ENCODE assay signal across 18 cellular contexts in the genomic region with DNA sequence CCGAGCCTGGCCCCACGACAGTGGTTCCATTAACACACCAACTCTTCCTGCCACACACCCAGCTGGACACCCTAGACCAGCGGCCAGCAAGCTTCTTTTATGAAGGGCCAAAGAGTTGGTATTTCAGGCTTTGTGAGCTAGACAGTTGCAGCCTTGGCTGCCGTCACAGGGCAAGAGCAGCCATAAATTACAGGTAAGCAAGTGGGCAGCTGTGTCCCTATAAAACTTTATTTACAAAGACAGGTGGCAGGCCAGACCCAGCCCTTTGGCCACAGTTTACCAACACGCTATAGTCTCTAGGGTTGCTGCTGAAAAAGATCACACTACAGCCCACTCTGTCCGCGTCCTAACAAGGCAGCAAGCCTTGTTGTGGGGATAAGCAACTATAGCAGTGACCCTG. TPM values are rescaled to one million over a fixed set of nuclear protein-coding genes. Genes with fewer than 3 reads are reported as not detected.
DNase-seq lines count a peak whose midpoint lies in the region; ATAC-seq, FAIRE-seq and TF ChIP-seq lines count a peak whose summit lies in the region.
"Had no signal": no experiment of that assay in that cellular context is flagged by ENCODE, and none has a peak within 500 bp of the region (broad histone marks: within the 10 kb centered on the region; RNA-seq: fewer than 3 reads in every experiment).

No MANE protein-coding gene starts in this region.

- DNase-seq in activated naive CD4-positive, alpha-beta T cell treated with anti-CD3 and anti-CD28 coated beads, Interleukin-2, amount 10 ng/mL, durations not matched to agents 7 days and 5 days, result no peak
- no peak for DNase-seq in activated naive CD4-positive, alpha-beta T cell treated with anti-CD3 and anti-CD28 coated beads for 36 hours
- no peak for DNase-seq in activated CD8-positive, alpha-beta T cell treated with anti-CD3 and anti-CD28 coated beads, Interleukin-2, amount 10 ng/mL, durations not matched to agents 7 days and 5 days
- DNase-seq in HepG2 (ENCODE audit: low spot score), result no peak
- no peak for DNase-seq in tibial artery
- no peak for DNase-seq in foreskin melanocyte
- no peak for DNase-seq in stomach
- DNase-seq: ACHN; activated CD4-positive, alpha-beta memory T cell treated with anti-CD3 and anti-CD28 coated beads, Interleukin-2, amount 10 ng/mL, durations not matched to agents 7 days and 5 days; activated gamma-delta T cell treated with Interleukin-2 at 50 U/mL for 16 hours; kidney glomerular epithelial cell; NCI-H2107; NCI-H82; stimulated activated CD4-positive, alpha-beta T cell treated with anti-CD3 and anti-CD28 coated beads, Interleukin-1b, Interleukin-23, amount 100 ng/mL, for 48 hours; stimulated activated CD8-positive, alpha-beta memory T cell treated with anti-CD3 and anti-CD28 coated beads, Interleukin-4, amount 100 ng/mL, for 48 hours had no signal

- H3K4me3 ChIP-seq in HepG2 (replicated peaks in 1 of 3; ENCODE audit: insufficient read depth in 1 of 3, low read depth in 2 of 3, low read length in 3 of 3) (no peak overlapping the region), tibial artery (no peak overlapping the region), stomach (no peak overlapping the region)

- H3K9me3 ChIP-seq in HepG2 (ENCODE audit: low read length) (no peaks in the 10 kb centered on the region), tibial artery (no peaks in the 10 kb centered on the region), stomach (no peaks in the 10 kb centered on the region)

- H3K27me3 ChIP-seq in HepG2 (ENCODE audit: control insufficient read depth in 1 of 2, insufficient read depth in 2 of 2, low read length in 2 of 2), result no peaks in the 10 kb centered on the region
- H3K27me3 ChIP-seq in tibial artery, result no peaks in the 10 kb centered on the region
- H3K27me3 ChIP-seq in stomach, result no peaks in the 10 kb centered on the region

- H3K9me3 Mint-ChIP-seq in activated naive CD4-positive, alpha-beta T cell treated with anti-CD3 and anti-CD28 coated beads, Interleukin-2, amount 10 ng/mL, durations not matched to agents 7 days and 5 days, result no peaks in the 10 kb centered on the region
- no peaks in the 10 kb centered on the region for H3K9me3 Mint-ChIP-seq in activated naive CD4-positive, alpha-beta T cell treated with anti-CD3 and anti-CD28 coated beads for 36 hours
- H3K9me3 Mint-ChIP-seq in activated CD8-positive, alpha-beta T cell treated with anti-CD3 and anti-CD28 coated beads, Interleukin-2, amount 10 ng/mL, durations not matched to agents 7 days and 5 days (ENCODE audit: insufficient read depth), result no peaks in the 10 kb centered on the region
- H3K9me3 Mint-ChIP-seq: activated CD4-positive, alpha-beta memory T cell treated with anti-CD3 and anti-CD28 coated beads, Interleukin-2, amount 10 ng/mL, durations not matched to agents 7 days and 5 days; brain had no signal

- H3K36me3 ChIP-seq in HepG2 (replicated peaks in 1 of 2; ENCODE audit: control insufficient read depth in 1 of 2, insufficient read depth in 2 of 2, low read length in 2 of 2), result no peaks in the 10 kb centered on the region; a peak in 1 of 5 replicates
- H3K36me3 ChIP-seq in tibial artery, result no peaks in the 10 kb centered on the region
- H3K36me3 ChIP-seq in stomach, result no peaks in the 10 kb centered on the region

- no TSS peak for BruUV-seq in HepG2 (replicated peaks; lab: Mats Ljungman, UMichigan)

- CTCF ChIA-PET in activated naive CD4-positive, alpha-beta T cell treated with anti-CD3 and anti-CD28 coated beads, Interleukin-2, amount 10 ng/mL, durations not matched to agents 7 days and 5 days (lab: Charles Lee), result interaction anchor here (1.8 to 2.4 kb wide), 2 partner anchors 7 to 11 kb away, joined by 7 to 12 read pairs; no protein-coding TSS in a partner anchor
- CTCF ChIA-PET in activated naive CD4-positive, alpha-beta T cell treated with anti-CD3 and anti-CD28 coated beads for 36 hours (lab: Charles Lee), result interaction anchor here (0.7 to 4.9 kb wide), 3 partner anchors 9 to 38 kb away, joined by 3 to 17 read pairs (median 5); partner anchors contain the start of gene ELL
- CTCF ChIA-PET in activated CD8-positive, alpha-beta T cell treated with anti-CD3 and anti-CD28 coated beads, Interleukin-2, amount 10 ng/mL, durations not matched to agents 7 days and 5 days (lab: Charles Lee), result interaction anchor here (1.2 to 6.8 kb wide), 5 partner anchors 12 to 47 kb away, joined by 3 to 78 read pairs (median 4); partner anchors contain the start of gene ELL
- CTCF ChIA-PET in HepG2 (lab: Yijun Ruan, JAX; ENCODE audit: low intra/inter-chr PET ratio, low total read pairs), result no interaction called here

- H3K79me2 ChIP-seq in HepG2 (ENCODE audit: insufficient read depth, low read length), result peaks cover 92% of the 10 kb centered on the region

- TF ChIP-seq EP300 in HepG2 (IDR thresholded peaks at IDR 0.05; ENCODE audit: low read depth in 2 of 2, low read length in 2 of 2) (no peak), HepG2 (CRISPR knock-in tag; IDR thresholded peaks at IDR 0.05; ENCODE audit: borderline replicate concordance) (no peak), stomach (IDR thresholded peaks at IDR 0.05) (no peak)

- intact Hi-C loops in activated naive CD4-positive, alpha-beta T cell treated with anti-CD3 and anti-CD28 coated beads for 36 hours (cut with micrococcal nuclease), result no loop called here
- intact Hi-C loops in HepG2 (cut with micrococcal nuclease; ENCODE audit: unreplicated experiment) (loop anchor here (5.0 kb wide), 1 partner anchor 41 kb away; no protein-coding TSS in a partner anchor), tibial artery (cut with DNase I; ENCODE audit: low total_unique reads) (no loop called here), stomach (cut with DNase I; ENCODE audit: low total_unique reads) (no loop called here)

- H3K36me3 Mint-ChIP-seq in activated naive CD4-positive, alpha-beta T cell treated with anti-CD3 and anti-CD28 coated beads, Interleukin-2, amount 10 ng/mL, durations not matched to agents 7 days and 5 days, result peaks cover 2% of the 10 kb centered on the region
- no peaks in the 10 kb centered on the region for H3K36me3 Mint-ChIP-seq in activated naive CD4-positive, alpha-beta T cell treated with anti-CD3 and anti-CD28 coated beads for 36 hours (ENCODE audit: low read depth)
- H3K36me3 Mint-ChIP-seq in activated CD8-positive, alpha-beta T cell treated with anti-CD3 and anti-CD28 coated beads, Interleukin-2, amount 10 ng/mL, durations not matched to agents 7 days and 5 days (ENCODE audit: low read depth), result peaks cover 3% of the 10 kb centered on the region
- H3K36me3 Mint-ChIP-seq: brain had no signal

- WGBS in HepG2 (ENCODE audit: low lambda C conversion rate), result 82% methylated on average over 7 of the region's 7 CpGs
- WGBS in stomach, 5 donors, result 74 to 98% (median 94%) methylated on average over 5 to 7 of the region's 7 CpGs

- POLR2A ChIA-PET in activated CD8-positive, alpha-beta T cell treated with anti-CD3 and anti-CD28 coated beads, Interleukin-2, amount 10 ng/mL, durations not matched to agents 7 days and 5 days (lab: Charles Lee), result interaction anchor here (1.6 to 2.1 kb wide), 2 partner anchors 11 to 13 kb away, joined by 5 to 7 read pairs; partner anchors contain the start of gene ELL
- POLR2A ChIA-PET in HepG2 (lab: Yijun Ruan, JAX), result interaction anchor here (2.1 kb wide), 1 partner anchor 12 kb away, joined by 16 read pairs; the partner anchor contains the start of gene ELL

- no peak for TF ChIP-seq RAD21 in HepG2 (CRISPR knock-in tag; IDR thresholded peaks at IDR 0.05)

- H3K4me1 Mint-ChIP-seq in activated naive CD4-positive, alpha-beta T cell treated with anti-CD3 and anti-CD28 coated beads, Interleukin-2, amount 10 ng/mL, durations not matched to agents 7 days and 5 days, result peaks cover 45% of the 10 kb centered on the region
- peaks cover 57% of the 10 kb centered on the region for H3K4me1 Mint-ChIP-seq in activated naive CD4-positive, alpha-beta T cell treated with anti-CD3 and anti-CD28 coated beads for 36 hours (ENCODE audit: low read depth)
- H3K4me1 Mint-ChIP-seq in activated CD8-positive, alpha-beta T cell treated with anti-CD3 and anti-CD28 coated beads, Interleukin-2, amount 10 ng/mL, durations not matched to agents 7 days and 5 days (ENCODE audit: low read depth), result peaks cover 64% of the 10 kb centered on the region

- peaks cover 97% of the 10 kb centered on the region for H3K4me1 ChIP-seq in HepG2 (ENCODE audit: insufficient read depth, low read length)
- peaks cover 0 to 92% (median 73%) of the 10 kb centered on the region in 4 donors for H3K4me1 ChIP-seq in tibial artery
- H3K4me1 ChIP-seq in stomach, result peaks cover 55 to 97% (median 83%) of the 10 kb centered on the region in 4 donors

- peak overlapping the region; percentile 11 for H3K27ac Mint-ChIP-seq in activated naive CD4-positive, alpha-beta T cell treated with anti-CD3 and anti-CD28 coated beads, Interleukin-2, amount 10 ng/mL, durations not matched to agents 7 days and 5 days
- H3K27ac Mint-ChIP-seq in activated naive CD4-positive, alpha-beta T cell treated with anti-CD3 and anti-CD28 coated beads for 36 hours, result no peak overlapping the region
- H3K27ac Mint-ChIP-seq in activated CD8-positive, alpha-beta T cell treated with anti-CD3 and anti-CD28 coated beads, Interleukin-2, amount 10 ng/mL, durations not matched to agents 7 days and 5 days, result peak overlapping the region; percentile 15

- peak overlapping the region; percentile 26; the same call in 1 of the 2 replicates for H3K4me2 ChIP-seq in HepG2 (ENCODE audit: low read depth, low read length)

- H3K4me3 Mint-ChIP-seq in activated naive CD4-positive, alpha-beta T cell treated with anti-CD3 and anti-CD28 coated beads, Interleukin-2, amount 10 ng/mL, durations not matched to agents 7 days and 5 days, result no peak overlapping the region
- no peak overlapping the region for H3K4me3 Mint-ChIP-seq in activated naive CD4-positive, alpha-beta T cell treated with anti-CD3 and anti-CD28 coated beads for 36 hours
- H3K4me3 Mint-ChIP-seq in activated CD8-positive, alpha-beta T cell treated with anti-CD3 and anti-CD28 coated beads, Interleukin-2, amount 10 ng/mL, durations not matched to agents 7 days and 5 days, result no peak overlapping the region
- H3K4me3 Mint-ChIP-seq: activated CD4-positive, alpha-beta memory T cell treated with anti-CD3 and anti-CD28 coated beads, Interleukin-2, amount 10 ng/mL, durations not matched to agents 7 days and 5 days; brain had no signal

- TF ChIP-seq POLR2A in HepG2 (IDR thresholded peaks at IDR 0.05; ENCODE audit: insufficient read depth in 1 of 2, low read depth in 2 of 2, low read length in 2 of 2) (no peak), stomach (IDR thresholded peaks at IDR 0.05) (no peak)

- in situ Hi-C loops in HepG2 (cut with HindIII; ENCODE audit: extremely low pct_ligation_motif_present, low pct_unique_long_range_greater_than_20kb), result no loop called here

- H4K20me1 ChIP-seq in HepG2 (ENCODE audit: insufficient read depth, low read length), result peaks cover 70% of the 10 kb centered on the region

- H2AFZ ChIP-seq in HepG2 (ENCODE audit: low read length), result no peak overlapping the region

- no peak for ATAC-seq in activated CD8-positive, alpha-beta T cell treated with anti-CD3 and anti-CD28 coated beads, Interleukin-2, amount 10 ng/mL, durations not matched to agents 7 days and 5 days
- ATAC-seq in HepG2 (no peak), GM19324 (IDR thresholded peaks at IDR 0.05; ENCODE audit: low FRiP score, unreplicated experiment) (no peak)

- FAIRE-seq in HepG2 (lab: Jason Lieb, UNC), result no peak
- FAIRE-seq: endometrium had no signal

- TF ChIP-seq CTCF in HepG2 (CRISPR knock-in tag; IDR thresholded peaks at IDR 0.05), result no peak
- TF ChIP-seq CTCF in tibial artery (IDR thresholded peaks at IDR 0.05), result no peak
- no peak for TF ChIP-seq CTCF in stomach (IDR thresholded peaks at IDR 0.05)

- H3K9ac ChIP-seq in HepG2 (ENCODE audit: insufficient read depth, low read depth, low read length), result 0 out of 2 replicates have a peak overlapping the region, but pooled peaks have one; percentile 10

- no peaks in the 10 kb centered on the region for H3K27me3 Mint-ChIP-seq in activated naive CD4-positive, alpha-beta T cell treated with anti-CD3 and anti-CD28 coated beads, Interleukin-2, amount 10 ng/mL, durations not matched to agents 7 days and 5 days
- H3K27me3 Mint-ChIP-seq in activated naive CD4-positive, alpha-beta T cell treated with anti-CD3 and anti-CD28 coated beads for 36 hours (ENCODE audit: low read depth), result no peaks in the 10 kb centered on the region
- no peaks in the 10 kb centered on the region for H3K27me3 Mint-ChIP-seq in activated CD8-positive, alpha-beta T cell treated with anti-CD3 and anti-CD28 coated beads, Interleukin-2, amount 10 ng/mL, durations not matched to agents 7 days and 5 days (ENCODE audit: low read depth)
- H3K27me3 Mint-ChIP-seq: activated CD4-positive, alpha-beta memory T cell treated with anti-CD3 and anti-CD28 coated beads, Interleukin-2, amount 10 ng/mL, durations not matched to agents 7 days and 5 days; brain had no signal

- H3K27ac ChIP-seq in HepG2 (ENCODE audit: extremely low read length, insufficient read depth, low read length), result peak overlapping the region; percentile 51
- peak overlapping the region; percentile 18 to 66 for H3K27ac ChIP-seq in tibial artery
- peak overlapping the region in 2 of 5 donors; percentile 54 to 70 for H3K27ac ChIP-seq in stomach

RNA-seq across cellular contexts. Expression of gene ELL, which starts 13.3 kb away (rescaled TPM):
- total RNA-seq in activated naive CD4-positive, alpha-beta T cell treated with anti-CD3 and anti-CD28 coated beads for 36 hours, result 10 to 100 TPM; 14.1 TPM
- total RNA-seq in activated CD8-positive, alpha-beta T cell treated with anti-CD3 and anti-CD28 coated beads, Interleukin-2, amount 10 ng/mL, durations not matched to agents 7 days and 5 days, result 10 to 100 TPM; 20.8 to 22.3 TPM
- total RNA-seq in HepG2 (2016; rRNA removed; fragmentation: Illumina TruSeq; extraction: Trizol) (3.2 and 3.7 TPM in 2 replicates), stomach (10 to 100 TPM in 3 of 5 donors, 1 to 10 TPM in 2; 8.0 to 88.7 (median 13.5) TPM)
- total RNA-seq in HepG2 (2016; cell fraction: cytosol; rRNA removed; fragmentation: Illumina TruSeq; extraction: Trizol; ENCODE audit: low read depth), result 0.71 and 1.1 TPM in 2 replicates
- 2.7 and 4.1 TPM in 2 replicates for total RNA-seq in HepG2 (2016; cell fraction: insoluble cytoplasmic fraction; rRNA removed; fragmentation: Illumina TruSeq; extraction: Trizol)
- 2.3 and 2.5 TPM in 2 replicates for total RNA-seq in HepG2 (2016; cell fraction: membrane; rRNA removed; fragmentation: Illumina TruSeq; extraction: Trizol)
- total RNA-seq in HepG2 (2016; cell fraction: nucleus; rRNA removed; fragmentation: Illumina TruSeq; extraction: Trizol), result 3.3 and 4.8 TPM in 2 replicates
- polyA plus RNA-seq in HepG2 (2011; rRNA removed) (5.4 and 5.8 TPM in 2 replicates), stomach (10 to 100 TPM in 1 of 3 donors, 1 to 10 TPM in 2; 4.1 to 12.7 (median 8.1) TPM)
- 3.2 and 4.3 TPM in 2 replicates for polyA plus RNA-seq in HepG2 (2011; cell fraction: cytosol; rRNA removed)
- 27.1 and 34.7 TPM in 2 replicates for polyA plus RNA-seq in HepG2 (2011; cell fraction: nucleus; rRNA removed)
- polyA plus RNA-seq in HepG2 (2012), result 7.1 TPM in 2 replicates
- polyA plus RNA-seq in HepG2 (2016; cell fraction: cytosol; fragmentation: Illumina TruSeq; extraction: Trizol; ENCODE audit: low read depth), result 0.20 and 0.33 TPM in 2 replicates
- 3.1 and 4.0 TPM in 2 replicates for polyA plus RNA-seq in HepG2 (2016; cell fraction: insoluble cytoplasmic fraction; fragmentation: Illumina TruSeq; extraction: Trizol; ENCODE audit: low read depth)
- 1.0 and 1.1 TPM in 2 replicates for polyA plus RNA-seq in HepG2 (2016; cell fraction: membrane; fragmentation: Illumina TruSeq; extraction: Trizol; ENCODE audit: low read depth)
- 5.1 and 5.2 TPM in 2 replicates for polyA plus RNA-seq in HepG2 (2016; cell fraction: nucleus; fragmentation: Illumina TruSeq; extraction: Trizol; ENCODE audit: insufficient read depth, low read depth)
- 6.3 and 17.2 TPM in 2 replicates for polyA minus RNA-seq in HepG2 (2011; rRNA and poly(A)+ RNA removed; ENCODE audit: low replicate concordance)
- polyA minus RNA-seq in HepG2 (2011; cell fraction: cytosol; rRNA and poly(A)+ RNA removed), result 6.0 and 8.8 TPM in 2 replicates
- 12.9 and 14.3 TPM in 2 replicates for polyA minus RNA-seq in HepG2 (2011; cell fraction: nucleus; rRNA and poly(A)+ RNA removed)

RNA-seq across cellular contexts. Expression of gene FKBP8, which starts 34.8 kb away (rescaled TPM):
- total RNA-seq in activated naive CD4-positive, alpha-beta T cell treated with anti-CD3 and anti-CD28 coated beads for 36 hours, result 100 to 1,000 TPM; 161 to 163 TPM
- total RNA-seq in activated CD8-positive, alpha-beta T cell treated with anti-CD3 and anti-CD28 coated beads, Interleukin-2, amount 10 ng/mL, durations not matched to agents 7 days and 5 days, result 100 to 1,000 TPM; 245 to 247 TPM
- total RNA-seq in HepG2 (2016; rRNA removed; fragmentation: Illumina TruSeq; extraction: Trizol) (75.1 and 81.7 TPM in 2 replicates), stomach (100 to 1,000 TPM in 4 of 5 donors, 10 to 100 TPM in 1; 87.8 to 819 (median 197) TPM)
- 75.9 and 83.0 TPM in 2 replicates for total RNA-seq in HepG2 (2016; cell fraction: cytosol; rRNA removed; fragmentation: Illumina TruSeq; extraction: Trizol; ENCODE audit: low read depth)
- 78.1 and 87.6 TPM in 2 replicates for total RNA-seq in HepG2 (2016; cell fraction: insoluble cytoplasmic fraction; rRNA removed; fragmentation: Illumina TruSeq; extraction: Trizol)
- total RNA-seq in HepG2 (2016; cell fraction: membrane; rRNA removed; fragmentation: Illumina TruSeq; extraction: Trizol), result 92.2 and 111 TPM in 2 replicates
- 32.7 and 42.9 TPM in 2 replicates for total RNA-seq in HepG2 (2016; cell fraction: nucleus; rRNA removed; fragmentation: Illumina TruSeq; extraction: Trizol)
- polyA plus RNA-seq in HepG2 (2011; rRNA removed) (93.9 and 135 TPM in 2 replicates), stomach (100 to 1,000 TPM; 157 to 254 (median 249) TPM)
- 101 and 179 TPM in 2 replicates for polyA plus RNA-seq in HepG2 (2011; cell fraction: cytosol; rRNA removed)
- polyA plus RNA-seq in HepG2 (2011; cell fraction: nucleus; rRNA removed), result 159 and 173 TPM in 2 replicates
- polyA plus RNA-seq in HepG2 (2012), result 93.8 and 130 TPM in 2 replicates
- 84.6 and 95.1 TPM in 2 replicates for polyA plus RNA-seq in HepG2 (2016; cell fraction: cytosol; fragmentation: Illumina TruSeq; extraction: Trizol; ENCODE audit: low read depth)
- 107 and 111 TPM in 2 replicates for polyA plus RNA-seq in HepG2 (2016; cell fraction: insoluble cytoplasmic fraction; fragmentation: Illumina TruSeq; extraction: Trizol; ENCODE audit: low read depth)
- polyA plus RNA-seq in HepG2 (2016; cell fraction: membrane; fragmentation: Illumina TruSeq; extraction: Trizol; ENCODE audit: low read depth), result 117 and 126 TPM in 2 replicates
- polyA plus RNA-seq in HepG2 (2016; cell fraction: nucleus; fragmentation: Illumina TruSeq; extraction: Trizol; ENCODE audit: insufficient read depth, low read depth), result 80.5 and 87.9 TPM in 2 replicates
- polyA minus RNA-seq in HepG2 (2011; rRNA and poly(A)+ RNA removed; ENCODE audit: low replicate concordance), result 96.9 and 151 TPM in 2 replicates
- polyA minus RNA-seq in HepG2 (2011; cell fraction: cytosol; rRNA and poly(A)+ RNA removed), result 63.3 and 77.3 TPM in 2 replicates
- polyA minus RNA-seq in HepG2 (2011; cell fraction: nucleus; rRNA and poly(A)+ RNA removed), result 16.6 and 20.1 TPM in 2 replicates

RNA-seq across cellular contexts. Expression of gene KXD1, which starts 49.1 kb away (rescaled TPM):
- total RNA-seq in activated naive CD4-positive, alpha-beta T cell treated with anti-CD3 and anti-CD28 coated beads for 36 hours, result 10 to 100 TPM; 86.7 TPM
- total RNA-seq in activated CD8-positive, alpha-beta T cell treated with anti-CD3 and anti-CD28 coated beads, Interleukin-2, amount 10 ng/mL, durations not matched to agents 7 days and 5 days, result 100 to 1,000 TPM; 101 to 108 TPM
- 44.6 and 53.1 TPM in 2 replicates for total RNA-seq in HepG2 (2016; rRNA removed; fragmentation: Illumina TruSeq; extraction: Trizol)
- total RNA-seq in HepG2 (2016; cell fraction: cytosol; rRNA removed; fragmentation: Illumina TruSeq; extraction: Trizol; ENCODE audit: low read depth), result 49.9 and 63.5 TPM in 2 replicates
- total RNA-seq in HepG2 (2016; cell fraction: insoluble cytoplasmic fraction; rRNA removed; fragmentation: Illumina TruSeq; extraction: Trizol), result 46.0 and 46.4 TPM in 2 replicates
- total RNA-seq in HepG2 (2016; cell fraction: membrane; rRNA removed; fragmentation: Illumina TruSeq; extraction: Trizol), result 90.1 and 104 TPM in 2 replicates
- total RNA-seq in HepG2 (2016; cell fraction: nucleus; rRNA removed; fragmentation: Illumina TruSeq; extraction: Trizol), result 20.4 and 21.0 TPM in 2 replicates
- polyA plus RNA-seq in HepG2 (2011; rRNA removed), result 143 and 160 TPM in 2 replicates
- 112 and 130 TPM in 2 replicates for polyA plus RNA-seq in HepG2 (2011; cell fraction: cytosol; rRNA removed)
- 122 and 125 TPM in 2 replicates for polyA plus RNA-seq in HepG2 (2011; cell fraction: nucleus; rRNA removed)
- 61.5 and 85.8 TPM in 2 replicates for polyA plus RNA-seq in HepG2 (2012)
- 72.0 and 99.5 TPM in 2 replicates for polyA plus RNA-seq in HepG2 (2016; cell fraction: cytosol; fragmentation: Illumina TruSeq; extraction: Trizol; ENCODE audit: low read depth)
- polyA plus RNA-seq in HepG2 (2016; cell fraction: insoluble cytoplasmic fraction; fragmentation: Illumina TruSeq; extraction: Trizol; ENCODE audit: low read depth), result 68.6 and 76.3 TPM in 2 replicates
- 121 and 126 TPM in 2 replicates for polyA plus RNA-seq in HepG2 (2016; cell fraction: membrane; fragmentation: Illumina TruSeq; extraction: Trizol; ENCODE audit: low read depth)
- polyA plus RNA-seq in HepG2 (2016; cell fraction: nucleus; fragmentation: Illumina TruSeq; extraction: Trizol; ENCODE audit: insufficient read depth, low read depth), result 62.9 and 64.5 TPM in 2 replicates
- polyA minus RNA-seq in HepG2 (2011; rRNA and poly(A)+ RNA removed; ENCODE audit: low replicate concordance), result 73.9 and 103 TPM in 2 replicates
- polyA minus RNA-seq in HepG2 (2011; cell fraction: cytosol; rRNA and poly(A)+ RNA removed), result 43.1 and 52.2 TPM in 2 replicates
- 20.0 and 23.6 TPM in 2 replicates for polyA minus RNA-seq in HepG2 (2011; cell fraction: nucleus; rRNA and poly(A)+ RNA removed)
- total RNA-seq in stomach, result 100 to 1,000 TPM in 2 of 5 donors, 10 to 100 TPM in 3; 30.8 to 513 (median 55.4) TPM
- polyA plus RNA-seq in stomach, result 100 to 1,000 TPM in 1 of 3 donors, 10 to 100 TPM in 2; 71.0 to 131 (median 84.5) TPM
